ENCODE assay signal across 3 cellular contexts in the genomic region with DNA sequence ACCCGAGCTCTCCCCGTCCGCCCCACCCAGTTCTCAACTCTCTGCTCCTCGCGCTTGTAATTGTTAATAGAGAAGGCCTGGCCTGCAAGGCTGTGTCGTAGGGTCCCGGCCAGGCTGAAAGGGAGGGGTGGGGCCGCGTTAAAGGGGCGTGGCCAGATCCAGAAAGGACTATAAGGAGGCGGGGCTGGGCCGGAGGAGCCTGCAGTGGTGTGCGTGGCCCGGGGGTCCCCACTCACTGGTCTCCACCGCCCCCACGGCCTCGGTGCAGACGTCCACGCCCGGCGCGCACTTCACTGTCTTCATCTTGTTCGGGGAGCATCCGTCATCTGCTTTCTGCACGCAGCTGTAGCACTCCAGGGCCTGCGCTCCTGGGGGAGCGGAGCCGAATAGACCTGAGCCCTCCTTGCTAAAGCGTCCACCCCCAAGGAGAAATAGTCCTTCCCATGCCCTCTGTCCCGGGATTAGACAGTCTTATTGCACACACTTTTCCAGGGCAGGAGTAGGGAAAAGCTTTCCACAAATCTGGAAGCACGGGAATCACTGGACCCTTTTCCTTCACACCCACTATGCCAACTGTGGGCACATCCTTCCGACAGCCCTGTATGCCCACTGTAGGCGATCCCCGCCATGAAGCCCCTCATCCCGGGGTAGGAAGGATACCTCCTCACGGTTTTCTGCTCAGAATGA.
TF ChIP-seq lines count a peak whose summit lies in the region.

No MANE protein-coding gene starts in this region.

TF ChIP-seq in GM12891, 5 proteins besides CTCF, POLR2A, EP300 and RAD21:
- TF ChIP-seq PAX5 (IDR thresholded peaks at IDR 0.05; ENCODE audit: insufficient read depth, low read length, severe bottlenecking) = no peak
- no peak for TF ChIP-seq POU2F2 (IDR thresholded peaks at IDR 0.05; ENCODE audit: low read depth, low read length)

TF ChIP-seq in HEK293, 187 proteins besides CTCF, POLR2A, EP300 and RAD21 (continues in another document):
- TF ChIP-seq ZNF302 (tag by site-specific recombination; IDR thresholded peaks at IDR 0.05; ENCODE audit: low read depth) = no peak
- TF ChIP-seq KLF7 (tag by site-specific recombination; IDR thresholded peaks at IDR 0.05; ENCODE audit: borderline replicate concordance) = no peak; the same call in 1 of the 2 replicates
- TF ChIP-seq ZBTB48 (tag by site-specific recombination; IDR thresholded peaks at IDR 0.05) = peak; percentile 35; the same call in 1 of the 2 replicates
- TF ChIP-seq GLI4 (tag by site-specific recombination; IDR thresholded peaks at IDR 0.05) = no peak
- no peak; the same call in 1 of the 2 replicates for TF ChIP-seq KLF16 (tag by site-specific recombination; IDR thresholded peaks at IDR 0.05)
- no peak for TF ChIP-seq ZNF23 (tag by site-specific recombination; IDR thresholded peaks at IDR 0.05; ENCODE audit: borderline replicate concordance)
- 0 out of 2 replicates have a peak, but pooled peaks have one; percentile 7 for TF ChIP-seq ZBTB8A (tag by site-specific recombination; IDR thresholded peaks at IDR 0.05)
- TF ChIP-seq ZNF670 (tag by site-specific recombination; IDR thresholded peaks at IDR 0.05; ENCODE audit: low read depth) = no peak
- TF ChIP-seq, protein P1, sequence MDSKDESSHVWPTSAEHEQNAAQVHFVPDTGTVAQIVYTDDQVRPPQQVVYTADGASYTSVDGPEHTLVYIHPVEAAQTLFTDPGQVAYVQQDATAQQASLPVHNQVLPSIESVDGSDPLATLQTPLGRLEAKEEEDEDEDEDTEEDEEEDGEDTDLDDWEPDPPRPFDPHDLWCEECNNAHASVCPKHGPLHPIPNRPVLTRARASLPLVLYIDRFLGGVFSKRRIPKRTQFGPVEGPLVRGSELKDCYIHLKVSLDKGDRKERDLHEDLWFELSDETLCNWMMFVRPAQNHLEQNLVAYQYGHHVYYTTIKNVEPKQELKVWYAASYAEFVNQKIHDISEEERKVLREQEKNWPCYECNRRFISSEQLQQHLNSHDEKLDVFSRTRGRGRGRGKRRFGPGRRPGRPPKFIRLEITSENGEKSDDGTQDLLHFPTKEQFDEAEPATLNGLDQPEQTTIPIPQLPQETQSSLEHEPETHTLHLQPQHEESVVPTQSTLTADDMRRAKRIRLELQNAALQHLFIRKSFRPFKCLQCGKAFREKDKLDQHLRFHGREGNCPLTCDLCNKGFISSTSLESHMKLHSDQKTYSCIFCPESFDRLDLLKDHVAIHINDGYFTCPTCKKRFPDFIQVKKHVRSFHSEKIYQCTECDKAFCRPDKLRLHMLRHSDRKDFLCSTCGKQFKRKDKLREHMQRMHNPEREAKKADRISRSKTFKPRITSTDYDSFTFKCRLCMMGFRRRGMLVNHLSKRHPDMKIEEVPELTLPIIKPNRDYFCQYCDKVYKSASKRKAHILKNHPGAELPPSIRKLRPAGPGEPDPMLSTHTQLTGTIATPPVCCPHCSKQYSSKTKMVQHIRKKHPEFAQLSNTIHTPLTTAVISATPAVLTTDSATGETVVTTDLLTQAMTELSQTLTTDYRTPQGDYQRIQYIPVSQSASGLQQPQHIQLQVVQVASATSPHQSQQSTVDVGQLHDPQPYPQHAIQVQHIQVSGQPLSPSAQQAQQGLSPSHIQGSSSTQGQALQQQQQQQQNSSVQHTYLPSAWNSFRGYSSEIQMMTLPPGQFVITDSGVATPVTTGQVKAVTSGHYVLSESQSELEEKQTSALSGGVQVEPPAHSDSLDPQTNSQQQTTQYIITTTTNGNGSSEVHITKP (tag by site-specific recombination; IDR thresholded peaks at IDR 0.05) = peak; percentile 99
- no peak for TF ChIP-seq ZNF548 (tag by site-specific recombination; IDR thresholded peaks at IDR 0.05)
- TF ChIP-seq, protein P2, sequence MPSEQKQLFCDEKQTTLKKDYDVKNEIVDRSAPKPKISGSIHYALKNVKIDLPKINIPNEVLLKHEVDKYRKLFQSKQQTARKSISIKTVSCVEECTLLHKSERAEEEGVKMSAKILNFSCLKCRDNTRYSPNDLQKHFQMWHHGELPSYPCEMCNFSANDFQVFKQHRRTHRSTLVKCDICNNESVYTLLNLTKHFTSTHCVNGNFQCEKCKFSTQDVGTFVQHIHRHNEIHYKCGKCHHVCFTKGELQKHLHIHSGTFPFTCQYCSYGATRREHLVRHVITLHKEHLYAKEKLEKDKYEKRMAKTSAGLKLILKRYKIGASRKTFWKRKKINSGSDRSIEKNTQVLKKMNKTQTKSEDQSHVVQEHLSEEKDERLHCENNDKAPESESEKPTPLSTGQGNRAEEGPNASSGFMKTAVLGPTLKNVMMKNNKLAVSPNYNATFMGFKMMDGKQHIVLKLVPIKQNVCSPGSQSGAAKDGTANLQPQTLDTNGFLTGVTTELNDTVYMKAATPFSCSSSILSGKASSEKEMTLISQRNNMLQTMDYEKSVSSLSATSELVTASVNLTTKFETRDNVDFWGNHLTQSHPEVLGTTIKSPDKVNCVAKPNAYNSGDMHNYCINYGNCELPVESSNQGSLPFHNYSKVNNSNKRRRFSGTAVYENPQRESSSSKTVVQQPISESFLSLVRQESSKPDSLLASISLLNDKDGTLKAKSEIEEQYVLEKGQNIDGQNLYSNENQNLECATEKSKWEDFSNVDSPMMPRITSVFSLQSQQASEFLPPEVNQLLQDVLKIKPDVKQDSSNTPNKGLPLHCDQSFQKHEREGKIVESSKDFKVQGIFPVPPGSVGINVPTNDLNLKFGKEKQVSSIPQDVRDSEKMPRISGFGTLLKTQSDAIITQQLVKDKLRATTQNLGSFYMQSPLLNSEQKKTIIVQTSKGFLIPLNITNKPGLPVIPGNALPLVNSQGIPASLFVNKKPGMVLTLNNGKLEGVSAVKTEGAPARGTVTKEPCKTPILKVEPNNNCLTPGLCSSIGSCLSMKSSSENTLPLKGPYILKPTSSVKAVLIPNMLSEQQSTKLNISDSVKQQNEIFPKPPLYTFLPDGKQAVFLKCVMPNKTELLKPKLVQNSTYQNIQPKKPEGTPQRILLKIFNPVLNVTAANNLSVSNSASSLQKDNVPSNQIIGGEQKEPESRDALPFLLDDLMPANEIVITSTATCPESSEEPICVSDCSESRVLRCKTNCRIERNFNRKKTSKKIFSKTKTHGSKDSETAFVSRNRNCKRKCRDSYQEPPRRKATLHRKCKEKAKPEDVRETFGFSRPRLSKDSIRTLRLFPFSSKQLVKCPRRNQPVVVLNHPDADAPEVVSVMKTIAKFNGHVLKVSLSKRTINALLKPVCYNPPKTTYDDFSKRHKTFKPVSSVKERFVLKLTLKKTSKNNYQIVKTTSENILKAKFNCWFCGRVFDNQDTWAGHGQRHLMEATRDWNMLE (tag by site-specific recombination; conservative IDR thresholded peaks at IDR 0.05; ENCODE audit: low read depth) = no peak
- no peak for TF ChIP-seq ZNF529 (tag by site-specific recombination; IDR thresholded peaks at IDR 0.05; ENCODE audit: insufficient replicate concordance)
- no peak for TF ChIP-seq ZNF155 (tag by site-specific recombination; IDR thresholded peaks at IDR 0.05)
- no peak for TF ChIP-seq ZNF146 (tag by site-specific recombination; IDR thresholded peaks at IDR 0.05)
- no peak for TF ChIP-seq ZNF266 (tag by site-specific recombination; IDR thresholded peaks at IDR 0.05; ENCODE audit: low read depth)
- TF ChIP-seq, protein P3, sequence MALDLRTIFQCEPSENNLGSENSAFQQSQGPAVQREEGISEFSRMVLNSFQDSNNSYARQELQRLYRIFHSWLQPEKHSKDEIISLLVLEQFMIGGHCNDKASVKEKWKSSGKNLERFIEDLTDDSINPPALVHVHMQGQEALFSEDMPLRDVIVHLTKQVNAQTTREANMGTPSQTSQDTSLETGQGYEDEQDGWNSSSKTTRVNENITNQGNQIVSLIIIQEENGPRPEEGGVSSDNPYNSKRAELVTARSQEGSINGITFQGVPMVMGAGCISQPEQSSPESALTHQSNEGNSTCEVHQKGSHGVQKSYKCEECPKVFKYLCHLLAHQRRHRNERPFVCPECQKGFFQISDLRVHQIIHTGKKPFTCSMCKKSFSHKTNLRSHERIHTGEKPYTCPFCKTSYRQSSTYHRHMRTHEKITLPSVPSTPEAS (tag by site-specific recombination; IDR thresholded peaks at IDR 0.05) = no peak
- TF ChIP-seq ZNF24 (tag by site-specific recombination; IDR thresholded peaks at IDR 0.05) = 0 out of 2 replicates have a peak, but pooled peaks have one; percentile 1

TF ChIP-seq in GM12878, 131 proteins besides CTCF, POLR2A, EP300 and RAD21:
- TF ChIP-seq MYB (IDR thresholded peaks at IDR 0.05; ENCODE audit: borderline replicate concordance, low read depth, low read length) (no peak), IKZF2 (IDR thresholded peaks at IDR 0.05) (0 out of 4 replicates have a peak, but pooled peaks of 1 of the 2 experiments have one; percentile 11)
